In genomic region chr7:150375662-150376521, GRCh38 we compare ENCODE assay signal across 9 cellular contexts. TPM values are rescaled to one million over a fixed set of nuclear protein-coding genes. Genes with fewer than 3 reads are reported as not detected.
DNase-seq lines count a peak whose midpoint lies in the region; ATAC-seq and TF ChIP-seq lines count a peak whose summit lies in the region.
"Had no signal": no experiment of that assay in that cellular context is flagged by ENCODE, and none has a peak within 500 bp of the region (broad histone marks: within the 10 kb centered on the region; RNA-seq: fewer than 3 reads in every experiment).

No MANE protein-coding gene starts in this region.

- no peak for TF ChIP-seq CTCF in smooth muscle cell (IDR thresholded peaks at IDR 0.05; ENCODE audit: borderline replicate concordance, insufficient read depth, poor library complexity, severe bottlenecking)

- H2AFZ ChIP-seq in smooth muscle cell (ENCODE audit: low read depth): no peak overlapping the region

- H3F3A ChIP-seq in smooth muscle cell (ENCODE audit: low read depth): peaks cover 27% of the 10 kb centered on the region

- peaks cover 49% of the 10 kb centered on the region for H3K4me1 Mint-ChIP-seq in activated naive CD8-positive, alpha-beta T cell treated with anti-CD3 and anti-CD28 coated beads for 36 hours

- H3K4me3 ChIP-seq in smooth muscle cell: no peak overlapping the region

- peaks cover 22% of the 10 kb centered on the region for H4K20me1 ChIP-seq in smooth muscle cell (ENCODE audit: low read depth)

- H3K9me3 Mint-ChIP-seq in activated naive CD8-positive, alpha-beta T cell treated with anti-CD3 and anti-CD28 coated beads for 36 hours: no peaks in the 10 kb centered on the region

- H3K27me3 Mint-ChIP-seq in activated naive CD8-positive, alpha-beta T cell treated with anti-CD3 and anti-CD28 coated beads for 36 hours: no peaks in the 10 kb centered on the region

- DNase-seq in activated naive CD8-positive, alpha-beta T cell treated with anti-CD3 and anti-CD28 coated beads for 36 hours: peak; percentile 56
- DNase-seq in smooth muscle cell (lab: John Stamatoyannopoulos, UW; ENCODE audit: unreplicated experiment) (no peak), LoVo (ENCODE audit: low spot score) (no peak), NCI-H1694 treated with DMSO at 0.1 percent for 48 hours (lab: John Stamatoyannopoulos, UW) (no peak), DMS153 (lab: John Stamatoyannopoulos, UW) (no peak)

- ATAC-seq in GM18858 (IDR thresholded peaks at IDR 0.05; ENCODE audit: unreplicated experiment) (peak; percentile 18), HG03460 (IDR thresholded peaks at IDR 0.05; ENCODE audit: unreplicated experiment) (peak; percentile 12), GM19455 (IDR thresholded peaks at IDR 0.05; ENCODE audit: unreplicated experiment) (no peak)

- no peak overlapping the region for H3K9ac ChIP-seq in smooth muscle cell (ENCODE audit: low read depth)

- H3K4me3 Mint-ChIP-seq in activated naive CD8-positive, alpha-beta T cell treated with anti-CD3 and anti-CD28 coated beads for 36 hours: peak overlapping the region; percentile 23

- H3K27ac ChIP-seq in smooth muscle cell (ENCODE audit: low read depth): peak overlapping the region; percentile 4

- peak overlapping the region; percentile 85 for H3K27ac Mint-ChIP-seq in activated naive CD8-positive, alpha-beta T cell treated with anti-CD3 and anti-CD28 coated beads for 36 hours

- H3K27me3 ChIP-seq in smooth muscle cell (ENCODE audit: low read depth): no peaks in the 10 kb centered on the region

- H3K9me3 ChIP-seq in smooth muscle cell (replicated peaks; ENCODE audit: low read depth): no peaks in the 10 kb centered on the region

- H3K4me1 ChIP-seq in smooth muscle cell (ENCODE audit: low read depth): peaks cover 19% of the 10 kb centered on the region

- H3K4me2 ChIP-seq in smooth muscle cell: no peak overlapping the region

- 63% methylated on average over 10 of the region's 10 CpGs for WGBS in smooth muscle cell (ENCODE audit: low lambda C conversion rate)

- no peaks in the 10 kb centered on the region for H3K36me3 ChIP-seq in smooth muscle cell (ENCODE audit: low read depth)

- H3K79me2 ChIP-seq in smooth muscle cell (ENCODE audit: low read depth): peaks cover 38% of the 10 kb centered on the region

- H3K36me3 Mint-ChIP-seq in activated naive CD8-positive, alpha-beta T cell treated with anti-CD3 and anti-CD28 coated beads for 36 hours: peaks cover 15% of the 10 kb centered on the region

RNA-seq across cellular contexts. Expression of gene ZNF775, which starts 3.2 kb away (rescaled TPM):
- 1 to 10 TPM; 3.7 to 4.0 TPM for total RNA-seq in activated naive CD8-positive, alpha-beta T cell treated with anti-CD3 and anti-CD28 coated beads for 36 hours
- 4.7 and 5.9 TPM in 2 replicates for total RNA-seq in smooth muscle cell
- polyA plus RNA-seq in smooth muscle cell: 16.8 and 23.8 TPM in 2 replicates

RNA-seq across cellular contexts. Expression of gene REPIN1, which starts 7.3 kb away (rescaled TPM):
- 10 to 100 TPM; 54.7 to 55.1 TPM for total RNA-seq in activated naive CD8-positive, alpha-beta T cell treated with anti-CD3 and anti-CD28 coated beads for 36 hours
- 39.4 and 60.9 TPM in 2 replicates for total RNA-seq in smooth muscle cell
- polyA plus RNA-seq in smooth muscle cell: 55.5 and 68.1 TPM in 2 replicates

RNA-seq across cellular contexts. Expression of gene RARRES2, which starts 34.5 kb away (rescaled TPM):
- not detected for total RNA-seq in activated naive CD8-positive, alpha-beta T cell treated with anti-CD3 and anti-CD28 coated beads for 36 hours
- total RNA-seq in smooth muscle cell: 23.6 and 23.8 TPM in 2 replicates
- polyA plus RNA-seq in smooth muscle cell: 31.8 and 37.5 TPM in 2 replicates

RNA-seq across cellular contexts. Expression of gene ACTR3C, which starts 52.5 kb away (rescaled TPM):
- 1 to 10 TPM; 2.8 to 3.4 TPM for total RNA-seq in activated naive CD8-positive, alpha-beta T cell treated with anti-CD3 and anti-CD28 coated beads for 36 hours
- 1.7 and 7.6 TPM in 2 replicates for total RNA-seq in smooth muscle cell
- 0.89 and 2.4 TPM in 2 replicates for polyA plus RNA-seq in smooth muscle cell
- polyA plus RNA-seq: neural cell had no signal

RNA-seq across cellular contexts. Expression of gene LRRC61, which starts 52.7 kb away (rescaled TPM):
- total RNA-seq in activated naive CD8-positive, alpha-beta T cell treated with anti-CD3 and anti-CD28 coated beads for 36 hours: 10 to 100 TPM; 23.5 to 26.1 TPM
- 6.9 and 7.4 TPM in 2 replicates for total RNA-seq in smooth muscle cell
- 14.7 and 16.6 TPM in 2 replicates for polyA plus RNA-seq in smooth muscle cell

Comparison
In these comparisons a context has a peak if more than half of its experiments do, and no peak if none do; other contexts are left out.
1. RNA of gene RARRES2, which starts 34.5 kb away (total RNA-seq): 23.6 to 23.8 TPM in smooth muscle cell; not detected in activated naive CD8-positive, alpha-beta T cell treated with anti-CD3 and anti-CD28 coated beads for 36 hours; every median in the first group is over 10 times any median in the second.